ENCODE assay signal across 18 cellular contexts in genomic region chrX:130771648-130772312, GRCh38.
DNase-seq lines count a peak whose midpoint lies in the region; ATAC-seq and TF ChIP-seq lines count a peak whose summit lies in the region.
"Had no signal": no experiment of that assay in that cellular context is flagged by ENCODE, and none has a peak within 500 bp of the region (broad histone marks: within the 10 kb centered on the region; RNA-seq: fewer than 3 reads in every experiment).

No MANE protein-coding gene starts in this region.

- DNase-seq in GM23248: no peak
- peak; percentile 4 for DNase-seq in adipocyte (ENCODE audit: low read depth)
- DNase-seq in left kidney (ENCODE audit: low read depth, low spot score): peak; percentile 9
- no peak for DNase-seq in superior temporal gyrus (ENCODE audit: extremely low spot score)
- no peak for DNase-seq in upper lobe of right lung
- DNase-seq in Karpas-422: no peak
- DNase-seq: activated naive CD8-positive, alpha-beta T cell treated with anti-CD3 and anti-CD28 coated beads, Interleukin-2, amount 50 U/mL, for 24 hours; AML-193; COR-L47; naive B cell; NCI-H2171; NCI-H526 treated with DMSO at 0.1 percent for 48 hours; pancreas; SHP77; stimulated activated naive CD4-positive, alpha-beta T cell treated with Interleukin-2 at 50 U/mL for 16 hours had no signal

- no peak for ATAC-seq in upper lobe of right lung
- ATAC-seq: activated naive CD8-positive, alpha-beta T cell treated with anti-CD3 and anti-CD28 coated beads, Interleukin-2, amount 50 U/mL, for 24 hours; pancreas had no signal

- WGBS in GM23248 (ENCODE audit: low coverage in 1 of 2, low lambda C conversion rate in 2 of 2, missing lambda C conversion rate in 2 of 2), 2 experiments: 78 to 84% methylated on average over 3 of the region's 3 CpGs

- no peak for TF ChIP-seq CTCF in upper lobe of right lung (IDR thresholded peaks at IDR 0.05)

- peaks cover 23% of the 10 kb centered on the region for H3F3A ChIP-seq in GM23248 (ENCODE audit: insufficient read depth)

- H3K9ac ChIP-seq in GM23248 (no peak overlapping the region; the same call in 1 of the 2 replicates), adipocyte (ENCODE audit: low read length) (no peak overlapping the region), Karpas-422 (ENCODE audit: low read length) (no peak overlapping the region)

- H3K4me1 ChIP-seq in ACC112 (ENCODE audit: control insufficient read depth, insufficient read depth, low read length, unreplicated experiment) (peaks cover 30% of the 10 kb centered on the region), GM23248 (ENCODE audit: insufficient read depth) (peaks cover 26% of the 10 kb centered on the region), adipocyte (ENCODE audit: control insufficient read depth, insufficient read depth, low read length) (peaks cover 25% of the 10 kb centered on the region), upper lobe of right lung (no peaks in the 10 kb centered on the region), Karpas-422 (ENCODE audit: low read length) (no peaks in the 10 kb centered on the region)
- H3K4me1 ChIP-seq: pancreas, tibial nerve had no signal

- H3K9me2 ChIP-seq in GM23248 (ENCODE audit: insufficient read depth) (no peaks in the 10 kb centered on the region), Karpas-422 (replicated peaks; ENCODE audit: insufficient read depth, low read length) (no peaks in the 10 kb centered on the region)

- intact Hi-C loops in upper lobe of right lung (cut with DNase I): no loop called here

- no peaks in the 10 kb centered on the region for H3K36me3 ChIP-seq in ACC112 (ENCODE audit: insufficient read depth, low read length)
- H3K36me3 ChIP-seq in GM23248 (ENCODE audit: low read depth): no peaks in the 10 kb centered on the region
- no peaks in the 10 kb centered on the region for H3K36me3 ChIP-seq in adipocyte (ENCODE audit: control insufficient read depth, insufficient read depth, low read length, severe bottlenecking)
- H3K36me3 ChIP-seq in upper lobe of right lung: no peaks in the 10 kb centered on the region
- no peaks in the 10 kb centered on the region for H3K36me3 ChIP-seq in Karpas-422 (ENCODE audit: insufficient read depth, low read length)
- H3K36me3 ChIP-seq: pancreas, tibial nerve had no signal

- no peaks in the 10 kb centered on the region for H4K20me1 ChIP-seq in GM23248 (ENCODE audit: insufficient read depth)
- 0 out of 2 replicates have a peak, but pooled peaks cover 7% of the 10 kb centered on the region for H4K20me1 ChIP-seq in Karpas-422 (ENCODE audit: insufficient read depth, low read depth, low read length)

- H3K27me3 ChIP-seq in ACC112 (ENCODE audit: insufficient read depth, low read length): no peaks in the 10 kb centered on the region
- H3K27me3 ChIP-seq in GM23248 (replicated peaks; ENCODE audit: insufficient read depth): no peaks in the 10 kb centered on the region
- peaks cover 10% of the 10 kb centered on the region for H3K27me3 ChIP-seq in adipocyte (replicated peaks; ENCODE audit: control insufficient read depth, insufficient read depth, low read length)
- H3K27me3 ChIP-seq in upper lobe of right lung: no peaks in the 10 kb centered on the region
- no peaks in the 10 kb centered on the region for H3K27me3 ChIP-seq in Karpas-422 (ENCODE audit: low read length)
- H3K27me3 ChIP-seq: pancreas had no signal

- H3K9me3 ChIP-seq in GM23248 (ENCODE audit: low read depth) (no peaks in the 10 kb centered on the region), adipocyte (ENCODE audit: control insufficient read depth, low read length) (no peaks in the 10 kb centered on the region), upper lobe of right lung (no peaks in the 10 kb centered on the region), Karpas-422 (ENCODE audit: low read length) (no peaks in the 10 kb centered on the region)
- H3K9me3 ChIP-seq: pancreas, tibial nerve had no signal

- H2AFZ ChIP-seq in ACC112 (ENCODE audit: low read length, unreplicated experiment): no peak overlapping the region
- no peak overlapping the region for H2AFZ ChIP-seq in GM23248
- no peak overlapping the region for H2AFZ ChIP-seq in Karpas-422 (ENCODE audit: low read length)

- in situ Hi-C loops in GM23248 (cut with MboI): no loop called here

- H3K4me2 ChIP-seq in GM23248 (ENCODE audit: unreplicated experiment) (peak overlapping the region; percentile 43), Karpas-422 (ENCODE audit: low read depth, low read length, poor library complexity, severe bottlenecking) (no peak overlapping the region)

- H3K79me2 ChIP-seq in ACC112 (ENCODE audit: control insufficient read depth, insufficient read depth, low read length, unreplicated experiment) (no peaks in the 10 kb centered on the region), GM23248 (ENCODE audit: insufficient read depth) (no peaks in the 10 kb centered on the region), Karpas-422 (ENCODE audit: low read length) (no peaks in the 10 kb centered on the region)

- H3K4me3 ChIP-seq in ACC112 (ENCODE audit: low read depth, low read length): no peak overlapping the region
- no peak overlapping the region for H3K4me3 ChIP-seq in GM23248
- no peak overlapping the region for H3K4me3 ChIP-seq in adipocyte (ENCODE audit: low read length)
- H3K4me3 ChIP-seq in upper lobe of right lung: no peak overlapping the region
- H3K4me3 ChIP-seq in Karpas-422 (ENCODE audit: low read length): no peak overlapping the region
- H3K4me3 ChIP-seq: pancreas, tibial nerve had no signal

- H3K27ac ChIP-seq in ACC112 (ENCODE audit: low read depth, low read length) (peak overlapping the region; percentile 43; the same call in 1 of the 2 replicates), GM23248 (peak overlapping the region; percentile 63), upper lobe of right lung (no peak overlapping the region), Karpas-422 (ENCODE audit: low read length) (no peak overlapping the region)
- H3K27ac ChIP-seq: HL-60, pancreas, tibial nerve had no signal

Comparison
In these comparisons a context has a peak if more than half of its experiments do, and no peak if none do; other contexts are left out.
1. H3K27ac ChIP-seq: peak in ACC112 (single experiment) and GM23248 (single experiment); none in upper lobe of right lung (single experiment) and Karpas-422 (single experiment).
2. DNase-seq: peak in adipocyte (single experiment) and left kidney (single experiment); none in GM23248 (single experiment), superior temporal gyrus (single experiment), upper lobe of right lung (single experiment) and Karpas-422 (single experiment).